In the genomic region with DNA sequence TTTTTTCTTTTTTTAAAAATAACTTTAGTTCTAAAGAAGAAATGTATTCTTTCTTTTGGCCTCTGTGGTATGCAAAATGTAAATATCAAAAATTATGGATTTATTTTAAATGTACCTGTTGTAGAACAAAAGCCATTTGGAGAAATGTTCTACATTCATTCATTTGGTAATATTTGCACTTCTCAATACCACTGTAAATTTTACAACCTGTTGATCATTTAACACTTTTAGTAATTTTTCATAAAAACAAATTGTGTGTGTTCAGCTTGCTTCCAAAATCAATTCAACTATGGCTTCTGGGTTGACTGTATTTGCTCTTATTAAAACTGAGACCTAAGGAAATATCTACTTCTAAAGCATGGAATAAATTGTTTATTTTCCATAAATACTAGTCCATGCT, we compare ENCODE assay signal across 1 cellular context.
TF ChIP-seq lines count a peak whose summit lies in the region.

No MANE protein-coding gene starts in this region.

TF ChIP-seq in A549, 52 proteins besides CTCF, POLR2A, EP300 and RAD21 (continued from another document):
- TF ChIP-seq KDM1A (IDR thresholded peaks at IDR 0.05; ENCODE audit: low read depth), result no peak
- TF ChIP-seq, protein P1, sequence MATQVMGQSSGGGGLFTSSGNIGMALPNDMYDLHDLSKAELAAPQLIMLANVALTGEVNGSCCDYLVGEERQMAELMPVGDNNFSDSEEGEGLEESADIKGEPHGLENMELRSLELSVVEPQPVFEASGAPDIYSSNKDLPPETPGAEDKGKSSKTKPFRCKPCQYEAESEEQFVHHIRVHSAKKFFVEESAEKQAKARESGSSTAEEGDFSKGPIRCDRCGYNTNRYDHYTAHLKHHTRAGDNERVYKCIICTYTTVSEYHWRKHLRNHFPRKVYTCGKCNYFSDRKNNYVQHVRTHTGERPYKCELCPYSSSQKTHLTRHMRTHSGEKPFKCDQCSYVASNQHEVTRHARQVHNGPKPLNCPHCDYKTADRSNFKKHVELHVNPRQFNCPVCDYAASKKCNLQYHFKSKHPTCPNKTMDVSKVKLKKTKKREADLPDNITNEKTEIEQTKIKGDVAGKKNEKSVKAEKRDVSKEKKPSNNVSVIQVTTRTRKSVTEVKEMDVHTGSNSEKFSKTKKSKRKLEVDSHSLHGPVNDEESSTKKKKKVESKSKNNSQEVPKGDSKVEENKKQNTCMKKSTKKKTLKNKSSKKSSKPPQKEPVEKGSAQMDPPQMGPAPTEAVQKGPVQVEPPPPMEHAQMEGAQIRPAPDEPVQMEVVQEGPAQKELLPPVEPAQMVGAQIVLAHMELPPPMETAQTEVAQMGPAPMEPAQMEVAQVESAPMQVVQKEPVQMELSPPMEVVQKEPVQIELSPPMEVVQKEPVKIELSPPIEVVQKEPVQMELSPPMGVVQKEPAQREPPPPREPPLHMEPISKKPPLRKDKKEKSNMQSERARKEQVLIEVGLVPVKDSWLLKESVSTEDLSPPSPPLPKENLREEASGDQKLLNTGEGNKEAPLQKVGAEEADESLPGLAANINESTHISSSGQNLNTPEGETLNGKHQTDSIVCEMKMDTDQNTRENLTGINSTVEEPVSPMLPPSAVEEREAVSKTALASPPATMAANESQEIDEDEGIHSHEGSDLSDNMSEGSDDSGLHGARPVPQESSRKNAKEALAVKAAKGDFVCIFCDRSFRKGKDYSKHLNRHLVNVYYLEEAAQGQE (IDR thresholded peaks at IDR 0.05), result no peak
- TF ChIP-seq FOSB (CRISPR knock-in tag; IDR thresholded peaks at IDR 0.05), result no peak
- no peak for TF ChIP-seq MAZ (IDR thresholded peaks at IDR 0.05; ENCODE audit: borderline replicate concordance, low read depth, low read length)
